In the genomic region with DNA sequence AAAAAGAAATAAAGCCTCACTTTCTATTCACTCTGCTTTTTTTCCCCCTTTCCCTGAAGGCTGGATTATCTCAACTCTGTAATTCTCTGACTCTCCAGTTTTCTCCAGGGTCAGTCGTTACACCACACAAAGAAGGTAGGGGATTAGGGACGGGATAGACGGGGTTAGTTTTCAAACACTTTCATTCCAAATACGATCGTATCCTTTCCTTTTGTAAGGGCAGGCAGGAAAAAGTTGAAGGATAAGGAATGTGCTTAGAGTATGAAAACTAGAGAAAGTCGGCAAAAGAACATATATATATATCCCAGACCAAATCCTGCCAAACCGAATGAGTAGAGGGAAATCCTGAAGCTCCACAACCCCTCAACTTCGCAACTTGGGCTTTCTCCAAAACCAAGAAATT, we compare ENCODE assay signal across 8 cellular contexts. TPM values are rescaled to one million over a fixed set of nuclear protein-coding genes. Genes with fewer than 3 reads are reported as not detected.
DNase-seq lines count a peak whose midpoint lies in the region; ATAC-seq, FAIRE-seq and TF ChIP-seq lines count a peak whose summit lies in the region.

No MANE protein-coding gene starts in this region.

- no peaks in the 10 kb centered on the region for H3K27me3 ChIP-seq in BLaER1 treated with 17β-estradiol and CSF1 and Interleukin-3, amounts not matched to agents 10 nM and 100 nM
- H3K27me3 ChIP-seq in duodenal mucosa (ENCODE audit: control insufficient read depth in 1 of 2, insufficient read depth in 2 of 2, low read length in 2 of 2) (no peaks in the 10 kb centered on the region), neural progenitor cell (no peaks in the 10 kb centered on the region)

- H3K36me3 Mint-ChIP-seq in neural progenitor cell: peaks cover 25% of the 10 kb centered on the region

- no peaks in the 10 kb centered on the region for H3K9me3 ChIP-seq in BLaER1 treated with 17β-estradiol and CSF1 and Interleukin-3, amounts not matched to agents 10 nM and 100 nM (replicated peaks in 1 of 11)
- H3K9me3 ChIP-seq in duodenal mucosa (ENCODE audit: control insufficient read depth in 1 of 2, low read length in 2 of 2) (no peaks in the 10 kb centered on the region), neural progenitor cell (ENCODE audit: low read depth) (no peaks in the 10 kb centered on the region)

- no peak for TF ChIP-seq CTCF in neural progenitor cell (IDR thresholded peaks at IDR 0.05)

- peak overlapping the region; percentile 82 to 98 (median 92) for H3K4me2 ChIP-seq in BLaER1 treated with 17β-estradiol and CSF1 and Interleukin-3, amounts not matched to agents 10 nM and 100 nM
- peak overlapping the region; percentile 79 for H3K4me2 ChIP-seq in neural progenitor cell

- H3K4me1 ChIP-seq in BLaER1 treated with 17β-estradiol and CSF1 and Interleukin-3, amounts not matched to agents 10 nM and 100 nM: peaks cover 45 to 78% (median 66%) of the 10 kb centered on the region in 10 experiments
- H3K4me1 ChIP-seq in duodenal mucosa (ENCODE audit: control insufficient read depth in 1 of 2, insufficient read depth in 2 of 2, low read length in 2 of 2): peaks cover 26 to 39% of the 10 kb centered on the region in 2 donors
- peaks cover 18% of the 10 kb centered on the region for H3K4me1 ChIP-seq in neural progenitor cell

- H3K79me2 ChIP-seq in neural progenitor cell (ENCODE audit: low read depth): peaks cover 33% of the 10 kb centered on the region

- no peak for FAIRE-seq in GM12891 (lab: Jason Lieb, UNC)

- peaks cover 36% of the 10 kb centered on the region for H3F3A ChIP-seq in neural progenitor cell (ENCODE audit: low read depth)

- H3K27ac Mint-ChIP-seq in neural progenitor cell: peak overlapping the region; percentile 84

- H3K4me1 Mint-ChIP-seq in neural progenitor cell: peaks cover 35% of the 10 kb centered on the region

- peaks cover 23 to 43% (median 29%) of the 10 kb centered on the region in 11 experiments for H3K36me3 ChIP-seq in BLaER1 treated with 17β-estradiol and CSF1 and Interleukin-3, amounts not matched to agents 10 nM and 100 nM
- H3K36me3 ChIP-seq in duodenal mucosa (ENCODE audit: control insufficient read depth in 1 of 2, insufficient read depth in 2 of 2, low read length in 2 of 2): peaks cover 19 to 24% of the 10 kb centered on the region in 2 donors
- H3K36me3 ChIP-seq in neural progenitor cell: no peaks in the 10 kb centered on the region

- H4K20me1 ChIP-seq in BLaER1 treated with 17β-estradiol and CSF1 and Interleukin-3, amounts not matched to agents 10 nM and 100 nM: peaks cover 0 to 21% (median 0%) of the 10 kb centered on the region in 11 experiments; a peak in 6 of 22 replicates
- peaks cover 16% of the 10 kb centered on the region for H4K20me1 ChIP-seq in neural progenitor cell (ENCODE audit: low read depth)

- no peak overlapping the region for H2AFZ ChIP-seq in neural progenitor cell (replicated peaks)

- ATAC-seq in esophagus mucosa: no peak

- no peak for TF ChIP-seq POLR2A in GM12891 (IDR thresholded peaks at IDR 0.05; ENCODE audit: low read depth, low read length)

- peak; percentile 59 for DNase-seq in NCI-H82 treated with DMSO at 0.1 percent for 48 hours (lab: John Stamatoyannopoulos, UW; ENCODE audit: unreplicated experiment)
- no peak for DNase-seq in neural progenitor cell (ENCODE audit: low spot score)
- DNase-seq in mesenteric fat pad (ENCODE audit: low spot score): no peak
- DNase-seq in GM12891 (ENCODE audit: insufficient read length, low spot score): no peak
- DNase-seq in NCI-H2029 (lab: John Stamatoyannopoulos, UW): no peak

- no peaks in the 10 kb centered on the region for H3K9me3 Mint-ChIP-seq in neural progenitor cell

- H3K27ac ChIP-seq in BLaER1 treated with 17β-estradiol and CSF1 and Interleukin-3, amounts not matched to agents 10 nM and 100 nM: peak overlapping the region; percentile 15 to 89 (median 71); a peak in 20 of 22 replicates
- H3K27ac ChIP-seq in duodenal mucosa (ENCODE audit: low read depth, low read length) (peak overlapping the region; percentile 48), neural progenitor cell (peak overlapping the region; percentile 95)

- H3K4me3 ChIP-seq in BLaER1 treated with 17β-estradiol and CSF1 and Interleukin-3, amounts not matched to agents 10 nM and 100 nM: peak overlapping the region; percentile 40 to 98 (median 52)
- H3K4me3 ChIP-seq in duodenal mucosa (ENCODE audit: low read depth in 1 of 2, low read length in 2 of 2) (peak overlapping the region; percentile 57 to 61), neural progenitor cell (peak overlapping the region; percentile 51)

- H3K9ac ChIP-seq in BLaER1 treated with 17β-estradiol and CSF1 and Interleukin-3, amounts not matched to agents 10 nM and 100 nM: peak overlapping the region; percentile 47 to 96 (median 71); a peak in 21 of 22 replicates
- H3K9ac ChIP-seq in duodenal mucosa (ENCODE audit: low read depth in 1 of 2, low read length in 2 of 2): peak overlapping the region; percentile 45 to 94
- peak overlapping the region; percentile 25 for H3K9ac ChIP-seq in neural progenitor cell

- peaks cover 9% of the 10 kb centered on the region for H3K27me3 Mint-ChIP-seq in neural progenitor cell (ENCODE audit: insufficient read depth, low read depth)

- peak overlapping the region; percentile 99 for H3K4me3 Mint-ChIP-seq in neural progenitor cell

TF ChIP-seq in GM12891, 5 proteins besides CTCF, POLR2A, EP300 and RAD21:
- TF ChIP-seq POU2F2 (IDR thresholded peaks at IDR 0.05; ENCODE audit: low read depth, low read length) (no peak), TAF1 (IDR thresholded peaks at IDR 0.05; ENCODE audit: low read depth, low read length) (no peak), PAX5 (IDR thresholded peaks at IDR 0.05; ENCODE audit: insufficient read depth, low read length, severe bottlenecking) (no peak), SPI1 (IDR thresholded peaks at IDR 0.05; ENCODE audit: low read depth, low read length) (no peak), POLR2AphosphoS5 (IDR thresholded peaks at IDR 0.05; ENCODE audit: low read depth, low read length) (no peak)

RNA-seq across cellular contexts. Expression of a gene that starts 0.6 kb away (rescaled TPM):
- total RNA-seq in neural progenitor cell (ENCODE audit: low replicate concordance) (75.3 and 146 TPM in 2 replicates), mesenteric fat pad (435 TPM), esophagus mucosa (48.8 TPM)
- polyA plus RNA-seq in GM12891 (2012; ENCODE audit: low read depth, missing spikeins): 39.7 TPM

RNA-seq across cellular contexts. Expression of a gene that starts 9.4 kb away (rescaled TPM):
- 10.3 and 10.8 TPM in 2 replicates for total RNA-seq in neural progenitor cell (ENCODE audit: low replicate concordance)
- total RNA-seq in mesenteric fat pad: 7.9 TPM
- total RNA-seq in esophagus mucosa: 1.8 TPM
- polyA plus RNA-seq in GM12891 (2012; ENCODE audit: low read depth, missing spikeins): 0.90 TPM

RNA-seq across cellular contexts. Expression of a gene that starts 11.1 kb away (rescaled TPM):
- total RNA-seq in neural progenitor cell (ENCODE audit: low replicate concordance): 3,372 and 3,805 TPM in 2 replicates
- total RNA-seq in mesenteric fat pad: 2,287 TPM
- total RNA-seq in esophagus mucosa: 4,992 TPM
- polyA plus RNA-seq in GM12891 (2012; ENCODE audit: low read depth, missing spikeins): 12,117 TPM

RNA-seq across cellular contexts. Expression of a gene that starts 23.1 kb away (rescaled TPM):
- total RNA-seq in neural progenitor cell (ENCODE audit: low replicate concordance) (168 and 242 TPM in 2 replicates), mesenteric fat pad (99.5 TPM), esophagus mucosa (125 TPM)
- 201 TPM for polyA plus RNA-seq in GM12891 (2012; ENCODE audit: low read depth, missing spikeins)

RNA-seq across cellular contexts. Expression of a gene that starts 24.9 kb away (rescaled TPM):
- total RNA-seq in neural progenitor cell (ENCODE audit: low replicate concordance) (131 and 198 TPM in 2 replicates), mesenteric fat pad (41.3 TPM), esophagus mucosa (54.2 TPM)
- 125 TPM for polyA plus RNA-seq in GM12891 (2012; ENCODE audit: low read depth, missing spikeins)
